ENCODE assay signal across 21 cellular contexts in the genomic region with DNA sequence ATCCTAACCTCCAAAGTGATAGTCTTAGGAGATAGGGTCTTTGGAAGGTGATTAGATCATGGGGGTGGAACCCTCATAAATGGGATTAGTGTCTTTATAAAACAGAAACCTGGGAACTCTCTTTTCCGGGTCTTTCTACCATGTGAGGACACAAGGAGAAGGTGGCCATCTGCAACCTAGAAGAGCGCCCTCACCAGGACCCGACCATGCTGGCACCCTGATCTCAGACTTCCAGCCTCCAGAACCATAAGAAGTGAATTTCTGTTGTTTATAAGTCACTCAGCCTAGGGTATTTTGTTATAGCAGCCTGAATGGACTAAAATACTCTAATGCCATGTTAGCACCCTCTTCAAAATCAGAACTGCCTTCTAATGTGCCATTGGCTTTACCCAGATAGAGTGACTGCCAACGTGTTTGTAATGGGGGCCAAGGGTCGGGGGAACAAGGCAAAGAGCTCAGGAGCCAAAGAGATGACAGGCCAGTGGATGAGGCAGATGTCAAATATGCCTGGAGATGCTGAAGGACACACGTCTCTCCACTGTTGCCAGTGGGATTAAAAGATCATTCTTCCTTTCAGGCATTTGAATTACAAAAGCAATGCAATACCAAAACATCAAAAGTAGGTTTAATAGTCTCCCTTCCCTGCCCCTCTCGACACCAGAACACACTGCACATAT. TPM values are rescaled to one million over a fixed set of nuclear protein-coding genes. Genes with fewer than 3 reads are reported as not detected.
DNase-seq lines count a peak whose midpoint lies in the region; ATAC-seq and TF ChIP-seq lines count a peak whose summit lies in the region.
"Had no signal": no experiment of that assay in that cellular context is flagged by ENCODE, and none has a peak within 500 bp of the region (broad histone marks: within the 10 kb centered on the region; RNA-seq: fewer than 3 reads in every experiment).

No MANE protein-coding gene starts in this region.

- no peaks in the 10 kb centered on the region for H3K9me3 ChIP-seq in GM23248 (ENCODE audit: low read depth)
- no peaks in the 10 kb centered on the region for H3K9me3 ChIP-seq in PC-9 (ENCODE audit: insufficient read depth, low read depth)
- no peaks in the 10 kb centered on the region for H3K9me3 ChIP-seq in smooth muscle cell (replicated peaks; ENCODE audit: low read depth)
- H3K9me3 ChIP-seq in right lobe of liver: no peaks in the 10 kb centered on the region
- H3K9me3 ChIP-seq: SJSA1 had no signal

- H3K9me2 ChIP-seq in GM23248 (ENCODE audit: insufficient read depth) (no peaks in the 10 kb centered on the region), PC-9 (ENCODE audit: insufficient read depth) (no peaks in the 10 kb centered on the region)

- H4K20me1 ChIP-seq in GM23248 (ENCODE audit: insufficient read depth) (no peaks in the 10 kb centered on the region), PC-9 (ENCODE audit: insufficient read depth) (no peaks in the 10 kb centered on the region), smooth muscle cell (ENCODE audit: low read depth) (no peaks in the 10 kb centered on the region)

- no peaks in the 10 kb centered on the region for H3K36me3 ChIP-seq in GM23248 (ENCODE audit: low read depth)
- H3K36me3 ChIP-seq in PC-9 (ENCODE audit: low read depth): no peaks in the 10 kb centered on the region
- no peaks in the 10 kb centered on the region for H3K36me3 ChIP-seq in smooth muscle cell (ENCODE audit: low read depth)
- no peaks in the 10 kb centered on the region for H3K36me3 ChIP-seq in right lobe of liver
- H3K36me3 ChIP-seq: SJSA1 had no signal

- no peak overlapping the region for H2AFZ ChIP-seq in GM23248
- H2AFZ ChIP-seq in PC-9: no peak overlapping the region
- H2AFZ ChIP-seq in smooth muscle cell (ENCODE audit: low read depth): no peak overlapping the region

- 73 to 81% methylated on average over 7 of the region's 7 CpGs for WGBS in GM23248 (ENCODE audit: low coverage in 1 of 2, low lambda C conversion rate in 2 of 2, missing lambda C conversion rate in 2 of 2), 2 experiments
- 87% methylated on average over 7 of the region's 7 CpGs for WGBS in smooth muscle cell (ENCODE audit: low lambda C conversion rate)
- WGBS in right lobe of liver (ENCODE audit: insufficient coverage, low coverage, low lambda C conversion rate, missing lambda C conversion rate): 64% methylated on average over 4 of the region's 7 CpGs

- no peaks in the 10 kb centered on the region for H3K79me2 ChIP-seq in GM23248 (ENCODE audit: insufficient read depth)
- no peaks in the 10 kb centered on the region for H3K79me2 ChIP-seq in PC-9 (ENCODE audit: low read depth)
- H3K79me2 ChIP-seq in smooth muscle cell (ENCODE audit: low read depth): no peaks in the 10 kb centered on the region

- no peak for TF ChIP-seq CTCF in PC-9 (conservative IDR thresholded peaks at IDR 0.05)
- no peak for TF ChIP-seq CTCF in smooth muscle cell (IDR thresholded peaks at IDR 0.05; ENCODE audit: borderline replicate concordance, insufficient read depth, poor library complexity, severe bottlenecking)
- TF ChIP-seq CTCF in right lobe of liver (IDR thresholded peaks at IDR 0.05): no peak

- H3F3A ChIP-seq in GM23248 (ENCODE audit: insufficient read depth): peaks cover 28% of the 10 kb centered on the region
- H3F3A ChIP-seq in PC-9 (ENCODE audit: insufficient read depth, low read depth): peaks cover 15% of the 10 kb centered on the region; the same call in 1 of the 2 replicates
- H3F3A ChIP-seq in smooth muscle cell (ENCODE audit: low read depth): peaks cover 32% of the 10 kb centered on the region

- ATAC-seq in right lobe of liver: no peak
- ATAC-seq in activated CD4-positive, CD25-positive, alpha-beta regulatory T cell treated with anti-CD3 and anti-CD28 coated beads, Interleukin-2, amount 50 U/mL, for 24 hours: no peak

- H3K4me3 ChIP-seq in GM23248 (no peak overlapping the region), PC-9 (no peak overlapping the region), smooth muscle cell (no peak overlapping the region), right lobe of liver (no peak overlapping the region)
- H3K4me3 ChIP-seq: SJSA1 had no signal

- H3K4me2 ChIP-seq in GM23248 (ENCODE audit: unreplicated experiment) (peak overlapping the region; percentile 11), PC-9 (peak overlapping the region; percentile 50), smooth muscle cell (no peak overlapping the region)

- POLR2A ChIA-PET in PC-9 (lab: Charles Lee; ENCODE audit: unreplicated experiment): interaction anchor here (0.6 kb wide), 1 partner anchor 160 kb away, joined by 6 read pairs; no protein-coding TSS in a partner anchor

- intact Hi-C loops in PC-9 (cut with micrococcal nuclease; ENCODE audit: unreplicated experiment) (loop anchor here (5.0 kb wide), 1 partner anchor 79 kb away; no protein-coding TSS in a partner anchor), right lobe of liver (cut with DNase I) (no loop called here)

- in situ Hi-C loops in GM23248 (cut with MboI): no loop called here

- CTCF ChIA-PET in PC-9 (lab: Charles Lee): no interaction called here

- peaks cover 39% of the 10 kb centered on the region for H3K4me1 ChIP-seq in GM23248 (ENCODE audit: insufficient read depth)
- peaks cover 37% of the 10 kb centered on the region for H3K4me1 ChIP-seq in PC-9 (replicated peaks; ENCODE audit: insufficient read depth)
- H3K4me1 ChIP-seq in smooth muscle cell (ENCODE audit: low read depth): peaks cover 17% of the 10 kb centered on the region
- no peaks in the 10 kb centered on the region for H3K4me1 ChIP-seq in right lobe of liver

- peak overlapping the region; percentile 83 for H3K27ac ChIP-seq in GM23248
- peak overlapping the region; percentile 98 for H3K27ac ChIP-seq in PC-9
- peak overlapping the region; percentile 46 for H3K27ac ChIP-seq in epithelial cell of prostate
- H3K27ac ChIP-seq in smooth muscle cell (ENCODE audit: low read depth): peak overlapping the region; percentile 95
- H3K27ac ChIP-seq in right lobe of liver: no peak overlapping the region
- H3K27ac ChIP-seq: SJSA1 had no signal

- no TSS peak for BruUV-seq in PC-9 (replicated peaks; lab: Mats Ljungman, UMichigan)

- no peak for DNase-seq in GM23248
- DNase-seq in PC-9: no peak
- DNase-seq in epithelial cell of prostate (ENCODE audit: low read depth, low spot score): no peak
- DNase-seq in smooth muscle cell (lab: John Stamatoyannopoulos, UW; ENCODE audit: unreplicated experiment): no peak
- no peak for DNase-seq in right lobe of liver
- DNase-seq in anterior cingulate cortex (lab: John Stamatoyannopoulos, UW): no peak
- DNase-seq: activated gamma-delta T cell; caudate nucleus; GOT3; Karpas-422; naive B cell; NCI-H1048; NCI-H1694 treated with DMSO at 0.1 percent for 48 hours; NCI-H2171 treated with DMSO at 0.1 percent for 48 hours; NCI-H524; retina; stimulated activated CD4-positive, alpha-beta T cell treated with anti-CD3 and anti-CD28 coated beads, Interleukin-4, amount 100 ng/mL, for 1 hour; stimulated activated naive CD4-positive, alpha-beta T cell; T-helper 1 cell had no signal

- H3K9ac ChIP-seq in GM23248: peak overlapping the region; percentile 35; the same call in 1 of the 2 replicates
- H3K9ac ChIP-seq in smooth muscle cell (ENCODE audit: low read depth): peak overlapping the region; percentile 24

- H3K27me3 ChIP-seq in GM23248 (replicated peaks; ENCODE audit: insufficient read depth) (no peaks in the 10 kb centered on the region), PC-9 (ENCODE audit: insufficient read depth, low read depth) (no peaks in the 10 kb centered on the region), smooth muscle cell (ENCODE audit: low read depth) (no peaks in the 10 kb centered on the region), right lobe of liver (no peaks in the 10 kb centered on the region)
- H3K27me3 ChIP-seq: SJSA1 had no signal

- TF ChIP-seq POLR2A in right lobe of liver (IDR thresholded peaks at IDR 0.05): no peak

RNA-seq across cellular contexts. Expression of a gene that starts 21.0 kb away (rescaled TPM):
- total RNA-seq in GM23248 (2014; rRNA removed; shearing (Covaris generic)): 8.5 and 10.4 TPM in 2 replicates
- 8.1 and 9.0 TPM in 2 replicates for polyA plus RNA-seq in GM23248 (2016; fragmentation: Nextera tagmentation; extraction: Ambion mirVana)
- total RNA-seq in PC-9 (2021): 1.3 and 2.5 TPM in 2 replicates
- 55.7 and 62.1 TPM in 2 replicates for total RNA-seq in smooth muscle cell
- 22.7 and 52.2 TPM in 2 replicates for polyA plus RNA-seq in smooth muscle cell
- 1 to 10 TPM; 1.0 to 3.9 (median 2.5) TPM for total RNA-seq in right lobe of liver

RNA-seq across cellular contexts. Expression of a gene that starts 49.1 kb away (rescaled TPM):
- 163 and 190 TPM in 2 replicates for total RNA-seq in GM23248 (2014; rRNA removed; shearing (Covaris generic))
- 190 and 195 TPM in 2 replicates for polyA plus RNA-seq in GM23248 (2016; fragmentation: Nextera tagmentation; extraction: Ambion mirVana)
- 17.0 and 19.0 TPM in 2 replicates for total RNA-seq in PC-9 (2021)
- total RNA-seq in smooth muscle cell: 201 and 236 TPM in 2 replicates
- 272 and 448 TPM in 2 replicates for polyA plus RNA-seq in smooth muscle cell
- 100 to 1,000 TPM in 2 of 6 experiments, 10 to 100 TPM in 4; 32.8 to 136 (median 83.8) TPM for total RNA-seq in right lobe of liver

RNA-seq across cellular contexts. Expression of a gene that starts 52.3 kb away (rescaled TPM):
- 20.0 and 24.5 TPM in 2 replicates for total RNA-seq in GM23248 (2014; rRNA removed; shearing (Covaris generic))
- polyA plus RNA-seq in GM23248 (2016; fragmentation: Nextera tagmentation; extraction: Ambion mirVana): 46.9 and 47.1 TPM in 2 replicates
- 33.8 and 47.6 TPM in 2 replicates for total RNA-seq in PC-9 (2021)
- total RNA-seq in smooth muscle cell: 12.5 TPM in 2 replicates
- polyA plus RNA-seq in smooth muscle cell: 10.9 and 11.5 TPM in 2 replicates
- total RNA-seq in right lobe of liver: 10 to 100 TPM in 5 of 6 experiments, 1 to 10 TPM in 1; 9.4 to 15.4 (median 11.0) TPM

Comparison
In these comparisons a context has a peak if more than half of its experiments do, and no peak if none do; other contexts are left out.
1. H3K27ac ChIP-seq: peak in GM23248 (single experiment), PC-9 (single experiment), epithelial cell of prostate (single experiment) and smooth muscle cell (single experiment); none in right lobe of liver (0 of 3).